In genomic region chrX:108105473-108105872, GRCh38 we compare ENCODE assay signal across 27 cellular contexts.
"Had no signal": no experiment of that assay in that cellular context is flagged by ENCODE, and none has a peak within 500 bp of the region (broad histone marks: within the 10 kb centered on the region; RNA-seq: fewer than 3 reads in every experiment).

No MANE protein-coding gene starts in this region.

- H3K4me3 ChIP-seq: breast epithelium, SJSA1 had no signal

- H3K27ac Mint-ChIP-seq: activated B cell treated with CpG ODN at 0.5 μM for 24 hours; activated CD4-positive, alpha-beta memory T cell treated with anti-CD3 and anti-CD28 coated beads, Interleukin-2, amount 10 ng/mL, durations not matched to agents 7 days and 5 days; activated naive CD4-positive, alpha-beta T cell treated with anti-CD3 and anti-CD28 coated beads, Interleukin-2, amount 10 ng/mL, durations not matched to agents 7 days and 5 days; activated naive CD8-positive, alpha-beta T cell treated with anti-CD3 and anti-CD28 coated beads for 36 hours; activated T-helper 17 cell treated with anti-CD3 and anti-CD28 coated beads, Interleukin-2, amount 50 U/mL, for 72 hours; T-helper 1 cell treated with Interleukin-12 subunit alpha and Interleukin-12 subunit beta and Interleukin-4 antibody, amounts not matched to agents 30 μg/mL and 1 μg/mL, for 36 hours had no signal

- H3K4me1 Mint-ChIP-seq: activated CD4-positive, alpha-beta memory T cell treated with anti-CD3 and anti-CD28 coated beads, Interleukin-2, amount 10 ng/mL, durations not matched to agents 7 days and 5 days; activated T-helper 17 cell treated with anti-CD3 and anti-CD28 coated beads, Interleukin-2, amount 50 U/mL, for 72 hours had no signal

- H3K9me3 Mint-ChIP-seq: activated B cell treated with CpG ODN at 0.5 μM for 24 hours; activated CD4-positive, alpha-beta memory T cell treated with anti-CD3 and anti-CD28 coated beads, Interleukin-2, amount 10 ng/mL, durations not matched to agents 7 days and 5 days; activated naive CD4-positive, alpha-beta T cell treated with anti-CD3 and anti-CD28 coated beads, Interleukin-2, amount 10 ng/mL, durations not matched to agents 7 days and 5 days; activated T-helper 17 cell treated with anti-CD3 and anti-CD28 coated beads, Interleukin-2, amount 50 U/mL, for 72 hours; T-helper 1 cell treated with Interleukin-12 subunit alpha and Interleukin-12 subunit beta and Interleukin-4 antibody, amounts not matched to agents 30 μg/mL and 1 μg/mL, for 36 hours had no signal

- H3K27ac ChIP-seq: breast epithelium, SJSA1 had no signal

- ATAC-seq: activated T-helper 17 cell treated with anti-CD3 and anti-CD28 coated beads, Interleukin-2, amount 50 U/mL, for 72 hours; PC-3; SK-N-SH treated with all-trans-retinoic acid at 6 μM for 48 hours had no signal

- H3K4me3 Mint-ChIP-seq: activated B cell treated with CpG ODN at 0.5 μM for 24 hours; activated CD4-positive, alpha-beta memory T cell treated with anti-CD3 and anti-CD28 coated beads, Interleukin-2, amount 10 ng/mL, durations not matched to agents 7 days and 5 days; activated naive CD4-positive, alpha-beta T cell treated with anti-CD3 and anti-CD28 coated beads, Interleukin-2, amount 10 ng/mL, durations not matched to agents 7 days and 5 days; activated naive CD8-positive, alpha-beta T cell treated with anti-CD3 and anti-CD28 coated beads for 36 hours; activated T-helper 17 cell treated with anti-CD3 and anti-CD28 coated beads, Interleukin-2, amount 50 U/mL, for 72 hours; T-helper 1 cell treated with Interleukin-12 subunit alpha and Interleukin-12 subunit beta and Interleukin-4 antibody, amounts not matched to agents 30 μg/mL and 1 μg/mL, for 36 hours had no signal

- H3K27me3 Mint-ChIP-seq: activated B cell treated with CpG ODN at 0.5 μM for 24 hours; activated CD4-positive, alpha-beta memory T cell treated with anti-CD3 and anti-CD28 coated beads, Interleukin-2, amount 10 ng/mL, durations not matched to agents 7 days and 5 days; activated naive CD4-positive, alpha-beta T cell treated with anti-CD3 and anti-CD28 coated beads, Interleukin-2, amount 10 ng/mL, durations not matched to agents 7 days and 5 days; activated naive CD8-positive, alpha-beta T cell treated with anti-CD3 and anti-CD28 coated beads for 36 hours; activated T-helper 17 cell treated with anti-CD3 and anti-CD28 coated beads, Interleukin-2, amount 50 U/mL, for 72 hours had no signal

- DNase-seq: activated B cell treated with CpG ODN at 0.5 μM for 24 hours; activated CD4-positive, alpha-beta memory T cell treated with anti-CD3 and anti-CD28 coated beads, Interleukin-2, amount 10 ng/mL, durations not matched to agents 7 days and 5 days; activated CD4-positive, alpha-beta T cell treated with anti-CD3 and anti-CD28 coated beads, Interleukin-2, amount 50 U/mL, for 1 hour; activated gamma-delta T cell; activated naive CD4-positive, alpha-beta T cell treated with anti-CD3 and anti-CD28 coated beads, Interleukin-2, amount 10 ng/mL, durations not matched to agents 7 days and 5 days; activated naive CD8-positive, alpha-beta T cell treated with anti-CD3 and anti-CD28 coated beads for 36 hours; activated T-cell treated with anti-CD3 and anti-CD28 coated beads for 4 hours; activated T-cell treated with anti-CD3 and anti-CD28 coated beads, Interleukin-2, amount 50 U/mL, for 48 hours; central memory CD4-positive, alpha-beta T cell; MM.1S; NCI-H1105; NCI-H1436; NCI-H1694 treated with DMSO at 0.1 percent for 48 hours; NCI-H2029 treated with DMSO at 0.1 percent for 48 hours; NCI-H345; NCI-H510A; NCI-H526 treated with DMSO at 0.1 percent for 48 hours; NCI-H82; NK-92 treated with Interleukin-12 subunit alpha and Interleukin-12 subunit beta, amount 100 ng/mL, for 24 hours; PC-3; SHP77; SW 1271 had no signal

- H3K36me3 ChIP-seq: breast epithelium, SJSA1 had no signal

- H3K27me3 ChIP-seq: SJSA1 had no signal

- H3K4me1 ChIP-seq: breast epithelium, SJSA1 had no signal
